Comparison of ENCODE assay signal across 8 cellular contexts in genomic region chr6:149545258-149545753, GRCh38. TPM values are rescaled to one million over a fixed set of nuclear protein-coding genes. Genes with fewer than 3 reads are reported as not detected.
DNase-seq lines count a peak whose midpoint lies in the region; ATAC-seq, FAIRE-seq and TF ChIP-seq lines count a peak whose summit lies in the region.

No MANE protein-coding gene starts in this region.

- H3K9ac ChIP-seq in neural progenitor cell: peak overlapping the region; percentile 92

- peaks cover 6% of the 10 kb centered on the region for H3K4me1 ChIP-seq in neural progenitor cell
- peaks cover 19% of the 10 kb centered on the region for H3K4me1 ChIP-seq in testis

- peaks cover 3% of the 10 kb centered on the region for H3K36me3 ChIP-seq in neural progenitor cell
- H3K36me3 ChIP-seq in testis (ENCODE audit: low read depth, missing control alignments): no peaks in the 10 kb centered on the region

- ATAC-seq in HG02938 (IDR thresholded peaks at IDR 0.05; ENCODE audit: unreplicated experiment) (peak; percentile 39), GM19324 (IDR thresholded peaks at IDR 0.05; ENCODE audit: low FRiP score, unreplicated experiment) (no peak)

- DNase-seq in GF-D8 (lab: John Stamatoyannopoulos, UW) (peak; percentile 37), RCC 7860 (ENCODE audit: low spot score) (peak; percentile 46), fibroblast of villous mesenchyme (ENCODE audit: low read depth) (peak; percentile 77), neural progenitor cell (ENCODE audit: low spot score) (peak; percentile 36), testis (peak; percentile 55)
- DNase-seq in activated effector memory CD4-positive, alpha-beta T cell treated with anti-CD3 and anti-CD28 coated beads, Interleukin-2, amount 50 U/mL, for 16 hours: peak; percentile 85

- 0 to 1% methylated on average over 13 to 16 of the region's 16 CpGs for WGBS in testis, 2 donors

- H3K27me3 Mint-ChIP-seq in neural progenitor cell (ENCODE audit: insufficient read depth, low read depth): peaks cover 5% of the 10 kb centered on the region

- H3K9me3 ChIP-seq in neural progenitor cell (ENCODE audit: low read depth): no peaks in the 10 kb centered on the region
- no peaks in the 10 kb centered on the region for H3K9me3 ChIP-seq in testis

- H3K27me3 ChIP-seq in neural progenitor cell (peaks cover 20% of the 10 kb centered on the region), testis (no peaks in the 10 kb centered on the region)

- peak overlapping the region; percentile 88 for H3K4me2 ChIP-seq in neural progenitor cell

- peak overlapping the region; percentile 99 for H3K4me3 Mint-ChIP-seq in neural progenitor cell

- peaks cover 3% of the 10 kb centered on the region for H3K36me3 Mint-ChIP-seq in neural progenitor cell

- peaks cover 17% of the 10 kb centered on the region for H3K4me1 Mint-ChIP-seq in neural progenitor cell

- FAIRE-seq in RCC 7860 (lab: Jason Lieb, UNC): no peak

- peaks cover 17% of the 10 kb centered on the region for H4K20me1 ChIP-seq in neural progenitor cell (ENCODE audit: low read depth)

- H3K79me2 ChIP-seq in neural progenitor cell (ENCODE audit: low read depth): peaks cover 55% of the 10 kb centered on the region

- peaks cover 16% of the 10 kb centered on the region for H3F3A ChIP-seq in neural progenitor cell (ENCODE audit: low read depth)

- peak overlapping the region; percentile 94 for H2AFZ ChIP-seq in neural progenitor cell (replicated peaks)

- H3K27ac Mint-ChIP-seq in neural progenitor cell: peak overlapping the region; percentile 94

- H3K27ac ChIP-seq in neural progenitor cell: peak overlapping the region; percentile 98
- H3K27ac ChIP-seq in testis: peak overlapping the region; percentile 84 to 95

- TF ChIP-seq CTCF in fibroblast of villous mesenchyme (IDR thresholded peaks at IDR 0.05; ENCODE audit: insufficient read depth, low read depth, low read length) (no peak), neural progenitor cell (IDR thresholded peaks at IDR 0.05) (peak; percentile 26), testis (IDR thresholded peaks at IDR 0.05) (peak in 2 of 3 experiments; percentile 3 to 19)

- H3K4me3 ChIP-seq in fibroblast of villous mesenchyme (ENCODE audit: low read depth, low read length) (peak overlapping the region; percentile 100), neural progenitor cell (peak overlapping the region; percentile 93), testis (peak overlapping the region; percentile 75 to 97)

- no peak for TF ChIP-seq POLR2A in testis (IDR thresholded peaks at IDR 0.05)

- intact Hi-C loops in testis (cut with DNase I; ENCODE audit: low total_unique reads): no loop called here

- H3K9me3 Mint-ChIP-seq in neural progenitor cell: no peaks in the 10 kb centered on the region

RNA-seq across cellular contexts. Expression of gene PPIL4, which starts 0.5 kb away (rescaled TPM):
- total RNA-seq in fibroblast of villous mesenchyme: 24.2 and 40.6 TPM in 2 replicates
- 41.6 and 80.6 TPM in 2 replicates for total RNA-seq in neural progenitor cell (ENCODE audit: low replicate concordance)
- 10 to 100 TPM; 36.0 to 39.4 TPM for total RNA-seq in testis
- polyA plus RNA-seq in testis (ENCODE audit: insufficient read depth, low read depth, low replicate concordance): 13.9 TPM

RNA-seq across cellular contexts. Expression of gene GINM1, which starts 20.9 kb away (rescaled TPM):
- 41.9 and 69.1 TPM in 2 replicates for total RNA-seq in fibroblast of villous mesenchyme
- 26.9 and 35.7 TPM in 2 replicates for total RNA-seq in neural progenitor cell (ENCODE audit: low replicate concordance)
- total RNA-seq in testis: 10 to 100 TPM; 47.5 to 58.7 TPM
- polyA plus RNA-seq in testis (ENCODE audit: insufficient read depth, low read depth, low replicate concordance): 80.3 TPM
